ENCODE assay signal across 2 cellular contexts in genomic region chr5:89900346-89900745, GRCh38.
TF ChIP-seq lines count a peak whose summit lies in the region.

No MANE protein-coding gene starts in this region.

TF ChIP-seq in SK-N-SH, 30 proteins besides CTCF, POLR2A, EP300 and RAD21 (continued from another document):
- TF ChIP-seq REST (IDR thresholded peaks at IDR 0.05; ENCODE audit: low read depth, low read length): no peak
- no peak for TF ChIP-seq GATA2 (CRISPR knock-in tag; IDR thresholded peaks at IDR 0.05)
- TF ChIP-seq ZBTB33 (IDR thresholded peaks at IDR 0.05; ENCODE audit: borderline replicate concordance, low read depth): no peak
- no peak for TF ChIP-seq PBX3 (IDR thresholded peaks at IDR 0.05)
- TF ChIP-seq NFIC (IDR thresholded peaks at IDR 0.05; ENCODE audit: borderline replicate concordance): no peak
- TF ChIP-seq USF1 (IDR thresholded peaks at IDR 0.05; ENCODE audit: borderline replicate concordance, low read depth): no peak
- no peak for TF ChIP-seq FOSL2 (IDR thresholded peaks at IDR 0.05; ENCODE audit: borderline replicate concordance, low read depth)
- no peak for TF ChIP-seq SMC3 (IDR thresholded peaks at IDR 0.05; ENCODE audit: low read depth, low read length)
- TF ChIP-seq ELF1 (IDR thresholded peaks at IDR 0.05): no peak
- TF ChIP-seq CHD2 (IDR thresholded peaks at IDR 0.05; ENCODE audit: low read length, partially characterized antibody): no peak
- TF ChIP-seq MEF2A (IDR thresholded peaks at IDR 0.05; ENCODE audit: borderline replicate concordance, low read depth): no peak
- no peak for TF ChIP-seq FOXJ3 (CRISPR knock-in tag; IDR thresholded peaks at IDR 0.05)

TF ChIP-seq in SK-N-SH treated with all-trans-retinoic acid at 6 μM for 48 hours, 23 proteins besides CTCF, POLR2A, EP300 and RAD21 (continued from another document):
- TF ChIP-seq TSHZ2 (CRISPR knock-in tag; IDR thresholded peaks at IDR 0.05) (no peak), ZC3H10 (CRISPR knock-in tag; IDR thresholded peaks at IDR 0.05) (no peak), TCF4 (CRISPR knock-in tag; IDR thresholded peaks at IDR 0.05; ENCODE audit: borderline replicate concordance) (no peak), ZNF8 (CRISPR knock-in tag; IDR thresholded peaks at IDR 0.05) (no peak), ZFP30 (CRISPR knock-in tag; IDR thresholded peaks at IDR 0.05) (no peak), GLIS3 (CRISPR knock-in tag; IDR thresholded peaks at IDR 0.05) (no peak), ESRRG (CRISPR knock-in tag; IDR thresholded peaks at IDR 0.05) (no peak), CSRNP3 (CRISPR knock-in tag; IDR thresholded peaks at IDR 0.05) (no peak), SNAI2 (CRISPR knock-in tag; IDR thresholded peaks at IDR 0.05) (no peak), PPARA (CRISPR knock-in tag; IDR thresholded peaks at IDR 0.05; ENCODE audit: borderline replicate concordance) (no peak), BACH2 (CRISPR knock-in tag; IDR thresholded peaks at IDR 0.05; ENCODE audit: borderline replicate concordance) (no peak), OSR1 (CRISPR knock-in tag; IDR thresholded peaks at IDR 0.05) (no peak), CSDC2 (CRISPR knock-in tag; IDR thresholded peaks at IDR 0.05) (no peak), CREB5 (CRISPR knock-in tag; IDR thresholded peaks at IDR 0.05; ENCODE audit: low read depth) (no peak)
